In genomic region chr19:46189971-46190335, GRCh38 we compare ENCODE assay signal across 1 cellular context.
TF ChIP-seq lines count a peak whose summit lies in the region.

No MANE protein-coding gene starts in this region.

TF ChIP-seq in liver, 16 proteins besides CTCF, POLR2A, EP300 and RAD21 (continued from another document):
- TF ChIP-seq REST (IDR thresholded peaks at IDR 0.05), result peak; percentile 45
- TF ChIP-seq HNF4A (conservative IDR thresholded peaks at IDR 0.05), result peak; percentile 98 to 99
- TF ChIP-seq TAF1 (conservative IDR thresholded peaks at IDR 0.05), result no peak
- TF ChIP-seq ATF3 (IDR thresholded peaks at IDR 0.05), result peak; percentile 98
TF ChIP-seq in liver: peak in this region for 14.
